19 cellular contexts compared by ENCODE assay signal in the genomic region with DNA sequence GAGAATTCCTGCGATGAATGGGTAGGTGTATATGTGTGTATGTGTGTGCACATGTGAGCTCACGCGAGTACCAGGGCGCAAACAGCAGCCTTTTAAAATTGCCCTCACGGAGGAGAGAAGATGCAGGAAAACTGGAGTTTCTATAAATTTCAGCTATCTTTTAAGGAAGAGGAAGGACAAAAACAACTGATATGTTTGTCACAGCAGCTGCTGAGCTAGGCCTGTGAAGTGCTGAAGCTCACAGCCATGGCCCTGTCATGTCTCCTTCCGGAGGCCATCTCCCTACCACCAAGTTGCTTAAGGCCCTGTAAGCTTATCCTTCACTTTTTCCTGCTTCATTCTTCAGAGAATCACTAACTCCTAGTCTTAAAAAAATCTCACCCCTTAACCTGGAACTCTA. TPM values are rescaled to one million over a fixed set of nuclear protein-coding genes. Genes with fewer than 3 reads are reported as not detected.
A peak's percentile ranks its signal among the peaks of the same experiment; 100 is the strongest.
DNase-seq lines count a peak whose midpoint lies in the region; ATAC-seq lines count a peak whose summit lies in the region.
"Had no signal": no experiment of that assay in that cellular context is flagged by ENCODE, and none has a peak within 500 bp of the region (broad histone marks: within the 10 kb centered on the region; RNA-seq: fewer than 3 reads in every experiment).

No MANE protein-coding gene starts in this region.

- H4K8ac ChIP-seq in neuronal stem cell (ENCODE audit: low read depth, low read length): no peak overlapping the region

- peaks cover 38% of the 10 kb centered on the region for H3K4me1 Mint-ChIP-seq in T-helper 17 cell

- H3K27ac ChIP-seq in iPS-20b (ENCODE audit: low read length): no peak overlapping the region
- H3K27ac ChIP-seq in neuronal stem cell (replicated peaks; ENCODE audit: low read length): peak overlapping the region; percentile 56
- H3K27ac ChIP-seq: heart right ventricle had no signal

- no peak overlapping the region for H3K18ac ChIP-seq in neuronal stem cell (ENCODE audit: low read length)

- H3K36me3 ChIP-seq in iPS-20b (ENCODE audit: insufficient read depth, low read depth, low read length): peaks cover 43% of the 10 kb centered on the region
- H3K36me3 ChIP-seq in neuronal stem cell (replicated peaks in 1 of 2; ENCODE audit: control insufficient read depth in 2 of 2, insufficient read depth in 2 of 2, low read length in 2 of 2): peaks cover 0 to 29% of the 10 kb centered on the region in 2 donors

- no peak overlapping the region for H2BK15ac ChIP-seq in neuronal stem cell (ENCODE audit: low read length)

- no peak overlapping the region for H3K4ac ChIP-seq in neuronal stem cell (ENCODE audit: low read length)

- H2BK12ac ChIP-seq in neuronal stem cell (ENCODE audit: low read length): no peak overlapping the region

- H2BK120ac ChIP-seq in neuronal stem cell (ENCODE audit: low read depth, low read length): no peak overlapping the region

- H3K4me3 ChIP-seq in iPS-20b (ENCODE audit: low read length) (no peak overlapping the region), neuronal stem cell (ENCODE audit: low read length in 2 of 2) (no peak overlapping the region)
- H3K4me3 ChIP-seq: heart right ventricle, stomach had no signal

- H4K91ac ChIP-seq in neuronal stem cell (ENCODE audit: low read depth, low read length, poor library complexity): no peak overlapping the region

- H2AFZ ChIP-seq in neuronal stem cell (ENCODE audit: low read length): peak overlapping the region; percentile 11

- H2AK5ac ChIP-seq in neuronal stem cell (ENCODE audit: low read depth, low read length): no peak overlapping the region

- H3K27me3 Mint-ChIP-seq in T-helper 17 cell: no peaks in the 10 kb centered on the region
- H3K27me3 Mint-ChIP-seq: central memory CD8-positive, alpha-beta T cell had no signal

- no CpG with 5 or more reads among the region's 6 CpGs for WGBS in neuronal stem cell (ENCODE audit: extremely low coverage in 2 of 2, insufficient read length in 2 of 2, insufficient replicate concordance in 1 of 2), 2 donors

- H3K9me3 ChIP-seq in T-helper 17 cell (ENCODE audit: control insufficient read depth, low read length, poor library complexity, severe bottlenecking): no peaks in the 10 kb centered on the region
- no peaks in the 10 kb centered on the region for H3K9me3 ChIP-seq in iPS-20b (ENCODE audit: insufficient read depth, low read depth, low read length)
- H3K9me3 ChIP-seq in neuronal stem cell (replicated peaks in 1 of 2; ENCODE audit: control insufficient read depth in 2 of 2, insufficient read depth in 1 of 2, low read depth in 1 of 2, low read length in 2 of 2): no peaks in the 10 kb centered on the region
- H3K9me3 ChIP-seq: Caco-2, heart right ventricle, SK-N-SH, stomach had no signal

- no peak overlapping the region for H3K23ac ChIP-seq in neuronal stem cell (ENCODE audit: low read depth, low read length, poor library complexity)

- H3K4me3 Mint-ChIP-seq in T-helper 17 cell: no peak overlapping the region
- H3K4me3 Mint-ChIP-seq: central memory CD8-positive, alpha-beta T cell had no signal

- no peak overlapping the region for H2BK5ac ChIP-seq in neuronal stem cell (ENCODE audit: low read length)

- H3K4me1 ChIP-seq in iPS-20b (ENCODE audit: insufficient read depth, low read length) (peaks cover 26% of the 10 kb centered on the region), neuronal stem cell (ENCODE audit: control insufficient read depth in 2 of 2, insufficient read depth in 1 of 2, low read depth in 1 of 2, low read length in 2 of 2) (peaks cover 13 to 39% of the 10 kb centered on the region in 2 donors)

- no peaks in the 10 kb centered on the region for H3K9me3 Mint-ChIP-seq in activated naive CD4-positive, alpha-beta T cell treated with anti-CD3 and anti-CD28 coated beads, Interleukin-2, amount 50 U/mL, for 72 hours
- H3K9me3 Mint-ChIP-seq: central memory CD8-positive, alpha-beta T cell had no signal

- no peak overlapping the region for H3K4me2 ChIP-seq in neuronal stem cell (ENCODE audit: insufficient read depth, low read length, poor library complexity, severe bottlenecking)
- H3K4me2 ChIP-seq: SK-N-SH had no signal

- peaks cover 4% of the 10 kb centered on the region for H3K36me3 Mint-ChIP-seq in T-helper 17 cell (ENCODE audit: low read depth)
- H3K36me3 Mint-ChIP-seq in activated naive CD4-positive, alpha-beta T cell treated with anti-CD3 and anti-CD28 coated beads, Interleukin-2, amount 50 U/mL, for 72 hours: peaks cover 25 to 46% of the 10 kb centered on the region in 2 donors

- H3K27ac Mint-ChIP-seq in T-helper 17 cell: peak overlapping the region; percentile 32
- H3K27ac Mint-ChIP-seq in activated naive CD4-positive, alpha-beta T cell treated with anti-CD3 and anti-CD28 coated beads, Interleukin-2, amount 50 U/mL, for 72 hours: no peak overlapping the region

- H3K27me3 ChIP-seq in iPS-20b (ENCODE audit: insufficient read depth, low read length) (no peaks in the 10 kb centered on the region), neuronal stem cell (ENCODE audit: control insufficient read depth in 3 of 3, insufficient read depth in 3 of 3, low read depth in 1 of 3, low read length in 3 of 3) (no peaks in the 10 kb centered on the region)
- H3K27me3 ChIP-seq: heart right ventricle, stomach had no signal

- H3K14ac ChIP-seq in neuronal stem cell (ENCODE audit: low read length): no peak overlapping the region

- ATAC-seq in T-helper 17 cell (no peak), HG03565 (IDR thresholded peaks at IDR 0.05; ENCODE audit: unreplicated experiment) (no peak)
- ATAC-seq in activated naive CD4-positive, alpha-beta T cell treated with anti-CD3 and anti-CD28 coated beads, Interleukin-2, amount 50 U/mL, for 72 hours: no peak

- H3K9ac ChIP-seq in iPS-20b (ENCODE audit: low read depth, low read length) (peak overlapping the region; percentile 38; the same call in 1 of the 2 replicates), neuronal stem cell (ENCODE audit: low read depth, low read length, poor library complexity) (no peak overlapping the region)
- H3K9ac ChIP-seq: SK-N-SH had no signal

- DNase-seq in CD1c-positive myeloid dendritic cell (ENCODE audit: extremely low spot score): peak; percentile 9
- no peak for DNase-seq in T-helper 17 cell
- no peak for DNase-seq in neuronal stem cell (ENCODE audit: low spot score)
- DNase-seq in HPDE6-E6E7 (ENCODE audit: extremely low spot score): no peak
- no peak for DNase-seq in kidney tubule cell (ENCODE audit: low spot score)
- DNase-seq in activated naive CD4-positive, alpha-beta T cell treated with anti-CD3 and anti-CD28 coated beads, Interleukin-2, amount 50 U/mL, for 72 hours (ENCODE audit: low spot score in 2 of 2): no peak
- DNase-seq: activated CD4-positive, CD25-positive, alpha-beta regulatory T cell treated with anti-CD3 and anti-CD28 coated beads, Interleukin-2, amount 50 U/mL, for 72 hours; amniotic stem cell; Caco-2; EL; heart right ventricle; Karpas-422; NCI-H1105; SK-N-SH; stomach; T-helper 9 cell had no signal

- no peaks in the 10 kb centered on the region for H3K79me1 ChIP-seq in neuronal stem cell (ENCODE audit: low read depth, low read length)

RNA-seq across cellular contexts. Expression of a gene that starts 40.7 kb away (rescaled TPM):
- total RNA-seq in T-helper 17 cell: 10 to 100 TPM; 81.1 to 94.8 TPM
- polyA plus RNA-seq in neuronal stem cell (2013, experiment 1 of 2): 16.5 TPM
- 16.2 TPM for polyA plus RNA-seq in neuronal stem cell (2013, experiment 2 of 2)
- 10 to 100 TPM; 37.4 to 64.8 TPM for total RNA-seq in activated naive CD4-positive, alpha-beta T cell treated with anti-CD3 and anti-CD28 coated beads, Interleukin-2, amount 50 U/mL, for 72 hours
